In genomic region chr19:18225702-18226468, GRCh38 we compare ENCODE assay signal across 10 cellular contexts. TPM values are rescaled to one million over a fixed set of nuclear protein-coding genes. Genes with fewer than 3 reads are reported as not detected.
DNase-seq lines count a peak whose midpoint lies in the region; ATAC-seq, FAIRE-seq and TF ChIP-seq lines count a peak whose summit lies in the region.
"Had no signal": no experiment of that assay in that cellular context is flagged by ENCODE, and none has a peak within 500 bp of the region (broad histone marks: within the 10 kb centered on the region; RNA-seq: fewer than 3 reads in every experiment).

Gene PDE4C (minus strand): TSS chr19:18226438. CDS start chr19:18226415, 23 bp downstream.

- CTCF ChIA-PET in GM12878 (lab: Yijun Ruan, JAX): interaction anchor here (0.6 to 2.9 kb wide), 3 partner anchors 21 to 368 kb away, joined by 3 to 17 read pairs (median 3); no protein-coding TSS in a partner anchor

- no peaks in the 10 kb centered on the region for H3K9me3 ChIP-seq in heart right ventricle
- H3K9me3 ChIP-seq in GM12878 (replicated peaks; ENCODE audit: control insufficient read depth, insufficient read depth, low read length): no peaks in the 10 kb centered on the region; the same call in 2 of the 3 replicates
- no peaks in the 10 kb centered on the region for H3K9me3 ChIP-seq in uterus

- no peaks in the 10 kb centered on the region for H3K36me3 Mint-ChIP-seq in memory B cell

- no peaks in the 10 kb centered on the region for H3K36me3 ChIP-seq in heart right ventricle
- no peaks in the 10 kb centered on the region for H3K36me3 ChIP-seq in GM12878 (ENCODE audit: control insufficient read depth in 2 of 2, insufficient read depth in 2 of 2, low read length in 1 of 2)
- H3K36me3 ChIP-seq in uterus: no peaks in the 10 kb centered on the region

- H3K4me3 ChIP-seq in heart right ventricle: peak within 1 kb of the TSS in 9 of 10 donors; percentile 14 to 65 (median 52)
- no peak within 1 kb of the TSS for H3K4me3 ChIP-seq in GM12878
- H3K4me3 ChIP-seq in uterus: no peak within 1 kb of the TSS
- H3K4me3 ChIP-seq: lung had no signal

- H3K79me2 ChIP-seq in GM12878 (ENCODE audit: control insufficient read depth, insufficient read depth, low read length): no peaks in the 10 kb centered on the region

- no peak for TF ChIP-seq RAD21 in GM12878 (IDR thresholded peaks at IDR 0.05; ENCODE audit: insufficient read depth, low read depth, low read length)

- H3K4me1 Mint-ChIP-seq in memory B cell: peaks cover 24% of the 10 kb centered on the region

- in situ Hi-C loops in GM12878 (cut with MboI): no loop called here

- H2AFZ ChIP-seq in GM12878 (ENCODE audit: control insufficient read depth, low read depth, low read length): no peak within 1 kb of the TSS

- TF ChIP-seq CTCF in heart right ventricle (IDR thresholded peaks at IDR 0.05): no peak
- TF ChIP-seq CTCF in GM12878 (IDR thresholded peaks at IDR 0.05 in 2 of 3, conservative IDR thresholded peaks at IDR 0.05 in 1 of 3; ENCODE audit: control insufficient read depth in 2 of 3, extremely low read depth in 1 of 3, insufficient read depth in 1 of 3, low read depth in 3 of 3, low read length in 3 of 3): no peak
- TF ChIP-seq CTCF in uterus (IDR thresholded peaks at IDR 0.05): no peak

- SMC1A ChIA-PET in GM12878 (lab: Charles Lee; ENCODE audit: uncharacterized antibody, unreplicated experiment): no interaction called here

- POLR2A ChIA-PET in GM12878 (lab: Charles Lee): interaction anchor here (0.6 to 1.4 kb wide), 2 partner anchors 21 to 118 kb away, joined by 3 to 5 read pairs; no protein-coding TSS in a partner anchor

- no peak for FAIRE-seq in GM12878 (lab: Jason Lieb, UNC)

- DNase-seq in heart right ventricle: peak; percentile 57 to 67
- DNase-seq in cardiac septum (ENCODE audit: low spot score): no peak
- no peak for DNase-seq in GM12878 (ENCODE audit: low read depth, low spot score)
- DNase-seq in memory B cell (ENCODE audit: low spot score in 2 of 2): peak in 1 of 2 donors; percentile 40
- peak in 1 of 2 donors; percentile 26 for DNase-seq in uterus
- no peak for DNase-seq in left colon
- DNase-seq in nucleus accumbens (lab: John Stamatoyannopoulos, UW): no peak

- no peak for TF ChIP-seq EP300 in GM12878 (IDR thresholded peaks at IDR 0.05; ENCODE audit: borderline replicate concordance in 1 of 2, control insufficient read depth in 1 of 2, low read depth in 2 of 2, low read length in 2 of 2)

- WGBS in heart right ventricle, 2 donors: 4 to 5% methylated on average over 47 to 51 of the region's 51 CpGs
- WGBS in GM12878 (ENCODE audit: insufficient coverage, insufficient replicate concordance, low lambda C conversion rate, missing lambda C conversion rate): 6% methylated on average over 34 of the region's 51 CpGs

- peaks cover 38% of the 10 kb centered on the region for H3K27me3 Mint-ChIP-seq in memory B cell

- H3K9ac ChIP-seq in GM12878 (ENCODE audit: control insufficient read depth, insufficient read depth, low read length): no peak within 1 kb of the TSS

- peaks cover 14 to 40% (median 30%) of the 10 kb centered on the region in 9 donors for H3K4me1 ChIP-seq in heart right ventricle
- H3K4me1 ChIP-seq in GM12878 (ENCODE audit: control insufficient read depth, insufficient read depth, low read length): peaks cover 19% of the 10 kb centered on the region
- peaks cover 0 to 16% of the 10 kb centered on the region in 2 donors for H3K4me1 ChIP-seq in uterus

- no peaks in the 10 kb centered on the region for H4K20me1 ChIP-seq in GM12878 (ENCODE audit: control insufficient read depth, insufficient read depth)

- H3K27me3 ChIP-seq in heart right ventricle (peaks cover 9 to 72% (median 60%) of the 10 kb centered on the region in 7 donors), GM12878 (replicated peaks in 1 of 2; ENCODE audit: control insufficient read depth in 2 of 2, insufficient read depth in 2 of 2, low read length in 1 of 2) (peaks cover 0 to 3% of the 10 kb centered on the region in 2 experiments; a peak in 2 of 4 replicates), uterus (peaks cover 0 to 13% of the 10 kb centered on the region in 2 donors)

- H3K27ac ChIP-seq in heart right ventricle (peak within 1 kb of the TSS; percentile 50 to 84 (median 71)), GM12878 (ENCODE audit: control insufficient read depth, insufficient read depth) (no peak within 1 kb of the TSS), uterus (peak within 1 kb of the TSS; percentile 11 to 65)

- BruUV-seq in GM12878 (replicated peaks; lab: Mats Ljungman, UMichigan): no TSS peak

- H3K9me3 Mint-ChIP-seq in memory B cell: no peaks in the 10 kb centered on the region

- H3K27ac Mint-ChIP-seq in memory B cell: no peak within 1 kb of the TSS

- ATAC-seq in heart right ventricle: peak in 6 of 8 donors; percentile 13 to 35 (median 26)
- no peak for ATAC-seq in GM12878
- ATAC-seq in memory B cell (ENCODE audit: low read depth): no peak
- ATAC-seq in left colon: no peak
- ATAC-seq in HG03159 (IDR thresholded peaks at IDR 0.05; ENCODE audit: unreplicated experiment): no peak

- RAD21 ChIA-PET in GM12878 (lab: Charles Lee; ENCODE audit: unreplicated experiment): no interaction called here

- intact Hi-C loops in heart right ventricle (cut with DNase I): loop anchor here in 3 of 10 donors (2.0 kb wide), 2 partner anchors 21 to 73 kb away; partner anchors contain the start of genes RAB3A (in 2 of the 3) and PIK3R2 (in 1 of the 3)
- intact Hi-C loops in cardiac septum (cut with DNase I): no loop called here
- intact Hi-C loops in GM12878 (cut with micrococcal nuclease; ENCODE audit: unreplicated experiment): no loop called here
- intact Hi-C loops in uterus (cut with DNase I; ENCODE audit: low total_unique reads): no loop called here
- intact Hi-C loops in left colon (cut with DNase I, micrococcal nuclease): no loop called here

- peak within 1 kb of the TSS; percentile 32 for H3K4me3 Mint-ChIP-seq in memory B cell

- peak within 1 kb of the TSS; percentile 25 for H3K4me2 ChIP-seq in GM12878 (ENCODE audit: control insufficient read depth, insufficient read depth)

- TF ChIP-seq POLR2A in GM12878 (IDR thresholded peaks at IDR 0.05; ENCODE audit: low read depth, low read length): no peak
- TF ChIP-seq POLR2A in uterus (IDR thresholded peaks at IDR 0.05): no peak

TF ChIP-seq in GM12878, 131 proteins besides CTCF, POLR2A, EP300 and RAD21 (continues in another document):
- TF ChIP-seq MEF2B (IDR thresholded peaks at IDR 0.05; ENCODE audit: partially characterized antibody, poor library complexity, severe bottlenecking) (no peak), KDM1A (IDR thresholded peaks at IDR 0.05; ENCODE audit: borderline replicate concordance) (no peak), MXI1 (IDR thresholded peaks at IDR 0.05; ENCODE audit: low read depth, low read length) (no peak), SMAD1 (IDR thresholded peaks at IDR 0.05; ENCODE audit: low read depth, partially characterized antibody) (no peak), HDAC2 (IDR thresholded peaks at IDR 0.05) (no peak), BCL11A (IDR thresholded peaks at IDR 0.05; ENCODE audit: low read depth, low read length) (no peak), KAT2A (conservative IDR thresholded peaks at IDR 0.05; ENCODE audit: control insufficient read depth, low read depth, low read length) (no peak), IRF4 (IDR thresholded peaks at IDR 0.05; ENCODE audit: low read depth, low read length) (no peak)
- TF ChIP-seq, protein P1, sequence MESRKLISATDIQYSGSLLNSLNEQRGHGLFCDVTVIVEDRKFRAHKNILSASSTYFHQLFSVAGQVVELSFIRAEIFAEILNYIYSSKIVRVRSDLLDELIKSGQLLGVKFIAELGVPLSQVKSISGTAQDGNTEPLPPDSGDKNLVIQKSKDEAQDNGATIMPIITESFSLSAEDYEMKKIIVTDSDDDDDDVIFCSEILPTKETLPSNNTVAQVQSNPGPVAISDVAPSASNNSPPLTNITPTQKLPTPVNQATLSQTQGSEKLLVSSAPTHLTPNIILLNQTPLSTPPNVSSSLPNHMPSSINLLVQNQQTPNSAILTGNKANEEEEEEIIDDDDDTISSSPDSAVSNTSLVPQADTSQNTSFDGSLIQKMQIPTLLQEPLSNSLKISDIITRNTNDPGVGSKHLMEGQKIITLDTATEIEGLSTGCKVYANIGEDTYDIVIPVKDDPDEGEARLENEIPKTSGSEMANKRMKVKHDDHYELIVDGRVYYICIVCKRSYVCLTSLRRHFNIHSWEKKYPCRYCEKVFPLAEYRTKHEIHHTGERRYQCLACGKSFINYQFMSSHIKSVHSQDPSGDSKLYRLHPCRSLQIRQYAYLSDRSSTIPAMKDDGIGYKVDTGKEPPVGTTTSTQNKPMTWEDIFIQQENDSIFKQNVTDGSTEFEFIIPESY (IDR thresholded peaks at IDR 0.05): no peak
- TF ChIP-seq, protein P2, sequence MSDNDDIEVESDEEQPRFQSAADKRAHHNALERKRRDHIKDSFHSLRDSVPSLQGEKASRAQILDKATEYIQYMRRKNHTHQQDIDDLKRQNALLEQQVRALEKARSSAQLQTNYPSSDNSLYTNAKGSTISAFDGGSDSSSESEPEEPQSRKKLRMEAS (IDR thresholded peaks at IDR 0.05; ENCODE audit: low read depth, low read length): no peak

RNA-seq across cellular contexts. Expression of gene PDE4C, which starts in this region (rescaled TPM):
- total RNA-seq in heart right ventricle (1 to 10 TPM in 4 of 10 donors, under 1 TPM in 6; 0.30 to 4.2 (median 0.85) TPM), cardiac septum (1.3 TPM), GM12878 (2014; rRNA removed) (0.28 and 1.1 TPM in 2 replicates), GM12878 (2014; rRNA removed; fragmentation: Illumina TruSeq; extraction: Trizol) (0.14 and 0.40 TPM in 2 replicates), GM12878 (2021) (0.27 and 0.67 TPM in 2 replicates), uterus (1 to 10 TPM in 2 of 4 donors, not detected in 2; 1.7 to 3.3 TPM), left colon (1 to 10 TPM; 2.5 to 4.3 TPM)
- polyA plus RNA-seq in heart right ventricle (1 to 10 TPM; 1.2 to 6.3 TPM), GM12878 (2011; rRNA removed) (0.19 and 0.43 TPM in 2 replicates), GM12878 (2014; fragmentation: Illumina TruSeq; extraction: Trizol) (0.15 TPM in 1 of 2 replicates, not detected in the other), GM12878 (2014; fragmentation: Nextera tagmentation; extraction: Ambion mirVana) (under 1 TPM; 0.08 to 0.13 TPM), GM12878 (2014; rRNA removed) (0.27 and 0.73 TPM in 2 replicates), GM12878 (2016; fragmentation: Nextera tagmentation; extraction: Ambion mirVana) (under 1 TPM; 0.13 to 0.47 TPM)
- 2.5 and 3.7 TPM in 2 replicates for total RNA-seq in GM12878 (2013; cell fraction: nucleolus; rRNA removed)
- 0.26 TPM for polyA plus RNA-seq in GM12878 (2011; ENCODE audit: low read depth)
- polyA plus RNA-seq in GM12878 (2011; cell fraction: cytosol; rRNA removed): 0.25 and 0.42 TPM in 2 replicates
- 1.5 and 2.3 TPM in 2 replicates for polyA plus RNA-seq in GM12878 (2011; cell fraction: nucleus; rRNA removed)
- 0.43 and 0.52 TPM in 2 replicates for polyA plus RNA-seq in GM12878 (2012)
- polyA minus RNA-seq in GM12878 (2011; rRNA and poly(A)+ RNA removed): 0.41 TPM in 1 of 2 replicates, not detected in the other
- polyA minus RNA-seq in GM12878 (2011; cell fraction: cytosol; rRNA and poly(A)+ RNA removed): not detected in 2 replicates
- 0.48 and 1.3 TPM in 2 replicates for polyA minus RNA-seq in GM12878 (2011; cell fraction: nucleus; rRNA and poly(A)+ RNA removed)
- total RNA-seq: T-helper 1 cell treated with Interleukin-12 subunit alpha and Interleukin-12 subunit beta and Interleukin-4 antibody, amounts not matched to agents 30 ng/mL and 1 ng/mL, for 36 hours had no signal

Comparison
In these comparisons a context has a peak if more than half of its experiments do, and no peak if none do; other contexts are left out.
1. DNase-seq: peak in heart right ventricle (2 of 2); none in cardiac septum (single experiment), GM12878 (single experiment), left colon (0 of 2) and nucleus accumbens (0 of 56).
2. ATAC-seq: peak in heart right ventricle (6 of 8); none in GM12878 (single experiment), memory B cell (single experiment), left colon (single experiment) and HG03159 (single experiment).
3. H3K4me3 ChIP-seq: peak in heart right ventricle (9 of 10); none in GM12878 (single experiment) and uterus (0 of 2).